ENCODE assay signal across 1 cellular context in the genomic region with DNA sequence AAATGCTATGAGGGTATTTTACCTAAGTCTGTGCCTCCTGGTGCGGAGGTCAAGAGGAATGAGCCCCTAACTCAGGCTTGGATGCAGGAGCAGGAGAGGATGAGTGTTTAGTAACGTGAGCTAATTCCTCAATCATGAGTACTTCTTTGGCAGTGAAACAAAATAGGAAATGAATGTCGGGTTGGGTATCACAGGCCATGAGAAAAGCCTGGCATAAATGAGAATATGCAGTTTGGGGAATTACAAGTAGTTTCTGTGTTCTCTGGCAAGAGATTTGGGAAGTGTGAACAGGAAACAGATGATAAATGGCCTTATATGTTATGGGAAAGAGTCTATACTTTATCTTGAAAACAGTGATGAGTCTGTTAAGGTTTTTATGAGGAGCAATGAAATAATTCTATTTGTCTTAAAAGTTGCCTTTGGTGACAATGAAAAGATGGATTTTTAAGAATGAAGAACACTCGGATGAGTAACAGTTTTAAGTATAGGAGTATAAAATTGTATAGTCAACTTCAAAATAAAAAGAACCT.
TF ChIP-seq lines count a peak whose summit lies in the region.

No MANE protein-coding gene starts in this region.

TF ChIP-seq in HepG2, 621 proteins besides CTCF, POLR2A, EP300 and RAD21:
- TF ChIP-seq EED (CRISPR knock-in tag; IDR thresholded peaks at IDR 0.05) (no peak), GPN1 (CRISPR knock-in tag; IDR thresholded peaks at IDR 0.05; ENCODE audit: borderline replicate concordance) (no peak), HDAC2 (CRISPR knock-in tag; IDR thresholded peaks at IDR 0.05) (no peak), FOXM1 (CRISPR knock-in tag; IDR thresholded peaks at IDR 0.05) (no peak)
- TF ChIP-seq, protein P1, sequence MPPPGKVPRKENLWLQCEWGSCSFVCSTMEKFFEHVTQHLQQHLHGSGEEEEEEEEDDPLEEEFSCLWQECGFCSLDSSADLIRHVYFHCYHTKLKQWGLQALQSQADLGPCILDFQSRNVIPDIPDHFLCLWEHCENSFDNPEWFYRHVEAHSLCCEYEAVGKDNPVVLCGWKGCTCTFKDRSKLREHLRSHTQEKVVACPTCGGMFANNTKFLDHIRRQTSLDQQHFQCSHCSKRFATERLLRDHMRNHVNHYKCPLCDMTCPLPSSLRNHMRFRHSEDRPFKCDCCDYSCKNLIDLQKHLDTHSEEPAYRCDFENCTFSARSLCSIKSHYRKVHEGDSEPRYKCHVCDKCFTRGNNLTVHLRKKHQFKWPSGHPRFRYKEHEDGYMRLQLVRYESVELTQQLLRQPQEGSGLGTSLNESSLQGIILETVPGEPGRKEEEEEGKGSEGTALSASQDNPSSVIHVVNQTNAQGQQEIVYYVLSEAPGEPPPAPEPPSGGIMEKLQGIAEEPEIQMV (CRISPR knock-in tag; IDR thresholded peaks at IDR 0.05; ENCODE audit: low read depth): no peak
- TF ChIP-seq, protein P2, sequence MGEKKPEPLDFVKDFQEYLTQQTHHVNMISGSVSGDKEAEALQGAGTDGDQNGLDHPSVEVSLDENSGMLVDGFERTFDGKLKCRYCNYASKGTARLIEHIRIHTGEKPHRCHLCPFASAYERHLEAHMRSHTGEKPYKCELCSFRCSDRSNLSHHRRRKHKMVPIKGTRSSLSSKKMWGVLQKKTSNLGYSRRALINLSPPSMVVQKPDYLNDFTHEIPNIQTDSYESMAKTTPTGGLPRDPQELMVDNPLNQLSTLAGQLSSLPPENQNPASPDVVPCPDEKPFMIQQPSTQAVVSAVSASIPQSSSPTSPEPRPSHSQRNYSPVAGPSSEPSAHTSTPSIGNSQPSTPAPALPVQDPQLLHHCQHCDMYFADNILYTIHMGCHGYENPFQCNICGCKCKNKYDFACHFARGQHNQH (CRISPR knock-in tag; IDR thresholded peaks at IDR 0.05): no peak
- TF ChIP-seq, protein P3, sequence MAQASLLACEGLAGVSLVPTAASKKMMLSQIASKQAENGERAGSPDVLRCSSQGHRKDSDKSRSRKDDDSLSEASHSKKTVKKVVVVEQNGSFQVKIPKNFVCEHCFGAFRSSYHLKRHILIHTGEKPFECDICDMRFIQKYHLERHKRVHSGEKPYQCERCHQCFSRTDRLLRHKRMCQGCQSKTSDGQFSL (CRISPR knock-in tag; IDR thresholded peaks at IDR 0.05): no peak
